ENCODE assay signal across 24 cellular contexts in genomic region chr18:56967032-56967431, GRCh38.
"Had no signal": no experiment of that assay in that cellular context is flagged by ENCODE, and none has a peak within 500 bp of the region (broad histone marks: within the 10 kb centered on the region; RNA-seq: fewer than 3 reads in every experiment).

No MANE protein-coding gene starts in this region.

- H3K36me3 ChIP-seq: left lung, ovary had no signal

- H3K4me3 Mint-ChIP-seq: effector memory CD8-positive, alpha-beta T cell; natural killer cell; stimulated activated effector memory CD8-positive, alpha-beta T cell treated with anti-CD3 and anti-CD28 coated beads, Interleukin-12 subunit alpha, Interleukin-12 subunit beta, amount 100 ng/mL, for 72 hours had no signal

- H3K9me3 ChIP-seq: left lung, ovary, psoas muscle, sigmoid colon, stomach, testis, tibial artery, upper lobe of left lung had no signal

- H3K27me3 ChIP-seq: left lung, ovary, sigmoid colon, stomach, testis, tibial artery, upper lobe of left lung had no signal

- DNase-seq: cortex of kidney; effector memory CD8-positive, alpha-beta T cell; hypothalamus; left cardiac atrium; left lung; mesenchymal stem cell; natural killer cell; occipital lobe; ovary; posterior cingulate gyrus; psoas muscle; right cardiac atrium; sigmoid colon; stimulated activated CD4-positive, alpha-beta T cell treated with anti-CD3 and anti-CD28 coated beads, Interleukin-2, amount 100 ng/mL, for 24 hours; stimulated activated CD4-positive, alpha-beta T cell treated with anti-CD3 and anti-CD28 coated beads, Interleukin-4, amount 100 ng/mL, for 24 hours; stimulated activated naive CD4-positive, alpha-beta T cell treated with Interleukin-2 at 50 U/mL for 16 hours; stomach; testis; tibial artery; upper lobe of left lung had no signal

- FAIRE-seq: frontal cortex, islet of Langerhans, urothelium cell line had no signal

- H3K9me3 Mint-ChIP-seq: effector memory CD8-positive, alpha-beta T cell; natural killer cell; stimulated activated effector memory CD8-positive, alpha-beta T cell treated with anti-CD3 and anti-CD28 coated beads, Interleukin-12 subunit alpha, Interleukin-12 subunit beta, amount 100 ng/mL, for 72 hours had no signal

- H3K4me1 ChIP-seq: left lung, psoas muscle, sigmoid colon, testis, tibial artery, upper lobe of left lung had no signal

- H3K27ac ChIP-seq: left lung, ovary, psoas muscle, sigmoid colon, stomach, testis, tibial artery, upper lobe of left lung had no signal

- H3K4me1 Mint-ChIP-seq: stimulated activated effector memory CD8-positive, alpha-beta T cell treated with anti-CD3 and anti-CD28 coated beads, Interleukin-12 subunit alpha, Interleukin-12 subunit beta, amount 100 ng/mL, for 72 hours had no signal

- ATAC-seq: effector memory CD8-positive, alpha-beta T cell; left cardiac atrium; left lung; natural killer cell; psoas muscle; right cardiac atrium; stimulated activated effector memory CD8-positive, alpha-beta T cell treated with anti-CD3 and anti-CD28 coated beads, Interleukin-12 subunit alpha, Interleukin-12 subunit beta, amount 100 ng/mL, for 72 hours had no signal

- H3K27me3 Mint-ChIP-seq: effector memory CD8-positive, alpha-beta T cell had no signal

- H3K4me3 ChIP-seq: left lung, ovary, psoas muscle, sigmoid colon, stomach, testis, tibial artery, upper lobe of left lung had no signal

- H3K27ac Mint-ChIP-seq: effector memory CD8-positive, alpha-beta T cell; natural killer cell; stimulated activated effector memory CD8-positive, alpha-beta T cell treated with anti-CD3 and anti-CD28 coated beads, Interleukin-12 subunit alpha, Interleukin-12 subunit beta, amount 100 ng/mL, for 72 hours had no signal
